8 cellular contexts compared by ENCODE assay signal in genomic region chr1:152035406-152036315, GRCh38. TPM values are rescaled to one million over a fixed set of nuclear protein-coding genes. Genes with fewer than 3 reads are reported as not detected.
A peak's percentile ranks its signal among the peaks of the same experiment; 100 is the strongest.
DNase-seq lines count a peak whose midpoint lies in the region; ATAC-seq, FAIRE-seq and TF ChIP-seq lines count a peak whose summit lies in the region.

No MANE protein-coding gene starts in this region.

- in situ Hi-C loops in astrocyte of the cerebellum (cut with HindIII; ENCODE audit: low sequenced_read_pairs), result no loop called here

- FAIRE-seq in kidney (lab: Jason Lieb, UNC), result no peak

- no peak for ATAC-seq in HG02678 (IDR thresholded peaks at IDR 0.05; ENCODE audit: unreplicated experiment)

- H3K36me3 ChIP-seq in kidney (ENCODE audit: control insufficient read depth in 1 of 2, insufficient read depth in 2 of 2, low read length in 2 of 2) (peaks cover 9 to 17% of the 10 kb centered on the region in 2 donors), subcutaneous abdominal adipose tissue (ENCODE audit: control insufficient read depth in 5 of 5, insufficient read depth in 5 of 5, low read length in 5 of 5) (peaks cover 17 to 31% (median 28%) of the 10 kb centered on the region in 5 donors)

- no peaks in the 10 kb centered on the region for H3K27me3 ChIP-seq in subcutaneous abdominal adipose tissue (ENCODE audit: control insufficient read depth in 5 of 5, insufficient read depth in 4 of 5, low read length in 5 of 5)

- no peaks in the 10 kb centered on the region for H3K9me3 ChIP-seq in kidney (ENCODE audit: control insufficient read depth in 1 of 2, low read length in 2 of 2)
- no peaks in the 10 kb centered on the region for H3K9me3 ChIP-seq in subcutaneous abdominal adipose tissue (ENCODE audit: control insufficient read depth in 5 of 5, low read length in 5 of 5)

- DNase-seq in NCI-H2171 treated with DMSO at 0.1 percent for 48 hours (lab: John Stamatoyannopoulos, UW) (peak; percentile 77), astrocyte of the cerebellum (ENCODE audit: low read depth) (no peak), kidney (no peak), NCI-H82 (lab: John Stamatoyannopoulos, UW) (no peak), superior temporal gyrus (ENCODE audit: extremely low spot score) (no peak)

- H3K27ac ChIP-seq in kidney (ENCODE audit: low read depth in 2 of 2, low read length in 2 of 2) (peak overlapping the region; percentile 87 to 95), subcutaneous abdominal adipose tissue (ENCODE audit: low read depth, low read length) (peak overlapping the region; percentile 98)

- H3K4me3 ChIP-seq in GM08714 (ENCODE audit: low read length) (peak overlapping the region; percentile 74), astrocyte of the cerebellum (ENCODE audit: low read depth, low read length) (peak overlapping the region; percentile 90), kidney (ENCODE audit: low read length in 2 of 2) (peak overlapping the region; percentile 83 to 88), subcutaneous abdominal adipose tissue (ENCODE audit: low read depth in 1 of 5, low read length in 5 of 5) (peak overlapping the region; percentile 83 to 94 (median 94))

- H3K4me1 ChIP-seq in kidney (ENCODE audit: control insufficient read depth in 1 of 2, insufficient read depth in 1 of 2, low read depth in 1 of 2, low read length in 2 of 2) (peaks cover 5 to 6% of the 10 kb centered on the region in 2 donors), subcutaneous abdominal adipose tissue (ENCODE audit: control insufficient read depth in 5 of 5, insufficient read depth in 5 of 5, low read length in 5 of 5) (peaks cover 10 to 40% (median 37%) of the 10 kb centered on the region in 5 donors)

- TF ChIP-seq CTCF in astrocyte of the cerebellum (IDR thresholded peaks at IDR 0.05; ENCODE audit: low read depth, low read length, missing control alignments) (no peak), kidney (IDR thresholded peaks at IDR 0.05; ENCODE audit: borderline replicate concordance, extremely low read depth, insufficient read depth) (no peak)

- intact Hi-C loops in kidney (cut with DNase I), result no loop called here

- H3K9ac ChIP-seq in kidney (ENCODE audit: low read length in 2 of 2) (peak overlapping the region; percentile 57 to 87), subcutaneous abdominal adipose tissue (ENCODE audit: low read length in 5 of 5) (peak overlapping the region; percentile 92 to 97 (median 96))

RNA-seq across cellular contexts. Expression of gene S100A11, which starts 1.1 kb away (rescaled TPM):
- total RNA-seq in kidney, result 835 TPM
- 925 TPM for polyA plus RNA-seq in kidney (ENCODE audit: insufficient read depth, low read depth, low replicate concordance)

RNA-seq across cellular contexts. Expression of gene S100A10, which starts 42.0 kb away (rescaled TPM):
- 467 TPM for total RNA-seq in kidney
- 500 TPM for polyA plus RNA-seq in kidney (ENCODE audit: insufficient read depth, low read depth, low replicate concordance)

RNA-seq across cellular contexts. Expression of gene TCHHL1, which starts 53.2 kb away (rescaled TPM):
- total RNA-seq in kidney, result not detected
- polyA plus RNA-seq in kidney (ENCODE audit: insufficient read depth, low read depth, low replicate concordance), result not detected
